In genomic region chr19:53432088-53432661, GRCh38 we compare ENCODE assay signal across 8 cellular contexts. TPM values are rescaled to one million over a fixed set of nuclear protein-coding genes. Genes with fewer than 3 reads are reported as not detected.
DNase-seq lines count a peak whose midpoint lies in the region; ATAC-seq and TF ChIP-seq lines count a peak whose summit lies in the region.

No MANE protein-coding gene starts in this region.

- H3K4me1 ChIP-seq in ACC112 (ENCODE audit: control insufficient read depth, insufficient read depth, low read length, unreplicated experiment): no peaks in the 10 kb centered on the region
- peaks cover 9% of the 10 kb centered on the region for H3K4me1 ChIP-seq in endodermal cell (ENCODE audit: control insufficient read depth, insufficient read depth, low read length)
- H3K4me1 ChIP-seq in muscle layer of colon (ENCODE audit: insufficient read depth, low read length): peaks cover 15% of the 10 kb centered on the region
- H3K4me1 ChIP-seq in upper lobe of right lung: peaks cover 7% of the 10 kb centered on the region

- H3K27ac Mint-ChIP-seq in T-helper 2 cell treated with Interferon-gamma antibody and Interleukin-4, amounts not matched to agents 5 μg/mL and 100 μg/mL, for 36 hours: peak overlapping the region; percentile 94
- peak overlapping the region; percentile 96 for H3K27ac Mint-ChIP-seq in endodermal cell

- no peaks in the 10 kb centered on the region for H3K9me3 ChIP-seq in endodermal cell (ENCODE audit: control insufficient read depth, low read length)
- no peaks in the 10 kb centered on the region for H3K9me3 ChIP-seq in muscle layer of colon (ENCODE audit: low read length)
- H3K9me3 ChIP-seq in upper lobe of right lung: no peaks in the 10 kb centered on the region

- peak overlapping the region; percentile 91 for H2AFZ ChIP-seq in ACC112 (ENCODE audit: low read length, unreplicated experiment)

- H3K27ac ChIP-seq in ACC112 (ENCODE audit: low read depth, low read length): no peak overlapping the region; the same call in 1 of the 2 replicates
- H3K27ac ChIP-seq in endodermal cell (ENCODE audit: low read depth, low read length): no peak overlapping the region
- H3K27ac ChIP-seq in muscle layer of colon (ENCODE audit: low read depth, low read length): peak overlapping the region; percentile 66
- H3K27ac ChIP-seq in upper lobe of right lung: peak overlapping the region; percentile 77

- H3K4me3 ChIP-seq in ACC112 (ENCODE audit: low read depth, low read length) (peak overlapping the region; percentile 90), endodermal cell (ENCODE audit: low read length) (peak overlapping the region; percentile 87), muscle layer of colon (ENCODE audit: low read depth in 1 of 2, low read length in 2 of 2) (peak overlapping the region; percentile 79 to 83), upper lobe of right lung (peak overlapping the region; percentile 69)

- intact Hi-C loops in upper lobe of right lung (cut with DNase I): no loop called here

- peaks cover 47% of the 10 kb centered on the region for H3K36me3 Mint-ChIP-seq in T-helper 2 cell treated with Interferon-gamma antibody and Interleukin-4, amounts not matched to agents 5 μg/mL and 100 μg/mL, for 36 hours (ENCODE audit: low read depth)
- H3K36me3 Mint-ChIP-seq in endodermal cell (ENCODE audit: low read depth): peaks cover 45% of the 10 kb centered on the region

- no peak for TF ChIP-seq CTCF in endodermal cell (conservative IDR thresholded peaks at IDR 0.05)
- TF ChIP-seq CTCF in upper lobe of right lung (IDR thresholded peaks at IDR 0.05): no peak

- H3K79me2 ChIP-seq in ACC112 (ENCODE audit: control insufficient read depth, insufficient read depth, low read length, unreplicated experiment): peaks cover 12% of the 10 kb centered on the region

- H3K36me3 ChIP-seq in ACC112 (ENCODE audit: insufficient read depth, low read length): peaks cover 9% of the 10 kb centered on the region; the same call in 1 of the 2 replicates
- peaks cover 37% of the 10 kb centered on the region for H3K36me3 ChIP-seq in endodermal cell (ENCODE audit: control insufficient read depth, insufficient read depth, low read length)
- H3K36me3 ChIP-seq in muscle layer of colon (ENCODE audit: insufficient read depth, low read length): no peaks in the 10 kb centered on the region
- H3K36me3 ChIP-seq in upper lobe of right lung: peaks cover 7% of the 10 kb centered on the region

- H3K27me3 Mint-ChIP-seq in T-helper 2 cell treated with Interferon-gamma antibody and Interleukin-4, amounts not matched to agents 5 μg/mL and 100 μg/mL, for 36 hours (ENCODE audit: low read depth): no peaks in the 10 kb centered on the region
- no peaks in the 10 kb centered on the region for H3K27me3 Mint-ChIP-seq in endodermal cell (ENCODE audit: insufficient read depth)

- 0% methylated on average over 9 to 30 of the region's 30 CpGs for WGBS in endodermal cell (ENCODE audit: insufficient coverage in 1 of 2, insufficient read length in 1 of 2), 2 experiments

- peak overlapping the region; percentile 97 for H3K4me3 Mint-ChIP-seq in T-helper 2 cell treated with Interferon-gamma antibody and Interleukin-4, amounts not matched to agents 5 μg/mL and 100 μg/mL, for 36 hours
- H3K4me3 Mint-ChIP-seq in endodermal cell: peak overlapping the region; percentile 97

- H3K9ac ChIP-seq in endodermal cell (ENCODE audit: extremely low read depth, low read length, poor library complexity, severe bottlenecking): peak overlapping the region; percentile 90
- H3K9ac ChIP-seq in muscle layer of colon (ENCODE audit: low read length): peak overlapping the region; percentile 53

- ATAC-seq in GM18867 (IDR thresholded peaks at IDR 0.05; ENCODE audit: unreplicated experiment) (peak; percentile 37), HG03159 (IDR thresholded peaks at IDR 0.05; ENCODE audit: unreplicated experiment) (peak; percentile 32), upper lobe of right lung (peak; percentile 41)

- H3K27me3 ChIP-seq in ACC112 (ENCODE audit: insufficient read depth, low read length) (no peaks in the 10 kb centered on the region), endodermal cell (ENCODE audit: control insufficient read depth, insufficient read depth, low read length, poor library complexity, severe bottlenecking) (no peaks in the 10 kb centered on the region), muscle layer of colon (ENCODE audit: control insufficient read depth in 1 of 2, insufficient read depth in 2 of 2, low read length in 2 of 2) (no peaks in the 10 kb centered on the region), upper lobe of right lung (no peaks in the 10 kb centered on the region)

- peaks cover 18% of the 10 kb centered on the region for H3K9me3 Mint-ChIP-seq in T-helper 2 cell treated with Interferon-gamma antibody and Interleukin-4, amounts not matched to agents 5 μg/mL and 100 μg/mL, for 36 hours
- no peaks in the 10 kb centered on the region for H3K9me3 Mint-ChIP-seq in endodermal cell

- peaks cover 15% of the 10 kb centered on the region for H3K4me1 Mint-ChIP-seq in T-helper 2 cell treated with Interferon-gamma antibody and Interleukin-4, amounts not matched to agents 5 μg/mL and 100 μg/mL, for 36 hours (ENCODE audit: low read depth)
- H3K4me1 Mint-ChIP-seq in endodermal cell: peaks cover 50% of the 10 kb centered on the region

- no peak for DNase-seq in T-helper 2 cell treated with Interferon-gamma antibody and Interleukin-4, amounts not matched to agents 5 μg/mL and 100 μg/mL, for 36 hours (ENCODE audit: low spot score)
- DNase-seq in endodermal cell (peak; percentile 75), upper lobe of right lung (peak; percentile 75), NCI-H2196 treated with DMSO at 0.1 percent for 48 hours (lab: John Stamatoyannopoulos, UW; ENCODE audit: unreplicated experiment) (no peak)

RNA-seq across cellular contexts. Expression of gene ZNF761, which starts 0.4 kb away (rescaled TPM):
- total RNA-seq in endodermal cell (10 to 100 TPM; 52.3 to 63.8 TPM), upper lobe of right lung (12.1 TPM)
- 17.2 TPM for polyA plus RNA-seq in endodermal cell (2013, experiment 1 of 2)
- 17.8 TPM for polyA plus RNA-seq in endodermal cell (2013, experiment 2 of 2)

RNA-seq across cellular contexts. Expression of gene ZNF813, which starts 35.4 kb away (rescaled TPM):
- total RNA-seq in endodermal cell: 10 to 100 TPM; 38.7 to 58.5 TPM
- 15.1 TPM for polyA plus RNA-seq in endodermal cell (2013, experiment 1 of 2)
- 13.5 TPM for polyA plus RNA-seq in endodermal cell (2013, experiment 2 of 2)
- 4.6 TPM for total RNA-seq in upper lobe of right lung

RNA-seq across cellular contexts. Expression of gene ZNF765, which starts 37.2 kb away (rescaled TPM):
- total RNA-seq in endodermal cell (10 to 100 TPM; 30.1 to 35.9 TPM), upper lobe of right lung (12.4 TPM)
- 9.0 TPM for polyA plus RNA-seq in endodermal cell (2013, experiment 1 of 2)
- polyA plus RNA-seq in endodermal cell (2013, experiment 2 of 2): 10.7 TPM

Comparison
In these comparisons a context has a peak if more than half of its experiments do, and no peak if none do; other contexts are left out.
1. H3K27ac ChIP-seq: peak in muscle layer of colon (single experiment) and upper lobe of right lung (single experiment); none in ACC112 (single experiment) and endodermal cell (single experiment).
2. DNase-seq: peak in endodermal cell (single experiment) and upper lobe of right lung (single experiment); none in T-helper 2 cell treated with Interferon-gamma antibody and Interleukin-4, amounts not matched to agents 5 μg/mL and 100 μg/mL, for 36 hours (single experiment) and NCI-H2196 treated with DMSO at 0.1 percent for 48 hours (single experiment).
3. Peak in every context shown above with its lines, with median percentiles within 50 percentile points of each other: H3K4me3 ChIP-seq and ATAC-seq.